22 cellular contexts compared by ENCODE assay signal in genomic region chr12:27981874-27982273, GRCh38. TPM values are rescaled to one million over a fixed set of nuclear protein-coding genes. Genes with fewer than 3 reads are reported as not detected.
DNase-seq lines count a peak whose midpoint lies in the region; ATAC-seq and TF ChIP-seq lines count a peak whose summit lies in the region.
"Had no signal": no experiment of that assay in that cellular context is flagged by ENCODE, and none has a peak within 500 bp of the region (broad histone marks: within the 10 kb centered on the region; RNA-seq: fewer than 3 reads in every experiment).

No MANE protein-coding gene starts in this region.

- no peak overlapping the region for H3K4me3 Mint-ChIP-seq in endothelial cell (ENCODE audit: unreplicated experiment)
- no peak overlapping the region for H3K4me3 Mint-ChIP-seq in activated CD4-positive, alpha-beta memory T cell treated with anti-CD3 and anti-CD28 coated beads, Interleukin-2, amount 10 ng/mL, durations not matched to agents 7 days and 5 days
- H3K4me3 Mint-ChIP-seq: activated T-helper 1 cell treated with anti-CD3 and anti-CD28 coated beads, Interleukin-12 subunit alpha, Interleukin-12 subunit beta, Interleukin-2, Interleukin-4 antibody, amounts not matched to agents 30 ng/mL and 10 ng/mL and 1 ng/mL, durations not matched to agents 14 hours and 24 hours and 36 hours; memory B cell; natural killer cell treated with Interleukin-12 subunit alpha and Interleukin-12 subunit beta and Interleukin-15 and Interleukin-18, amount 100 ng/mL, for 72 hours had no signal

- DNase-seq in DMS53 (lab: John Stamatoyannopoulos, UW) (peak; percentile 27), DMS53 treated with DMSO at 0.1 percent for 48 hours (lab: John Stamatoyannopoulos, UW; ENCODE audit: unreplicated experiment) (no peak), fibroblast of mammary gland (ENCODE audit: low read depth) (peak; percentile 51), endothelial cell (ENCODE audit: low spot score) (no peak)
- DNase-seq in activated CD4-positive, CD25-positive, alpha-beta regulatory T cell (lab: John Stamatoyannopoulos, UW): no peak
- no peak for DNase-seq in activated CD4-positive, alpha-beta memory T cell treated with anti-CD3 and anti-CD28 coated beads, Interleukin-2, amount 10 ng/mL, durations not matched to agents 7 days and 5 days
- DNase-seq: activated CD8-positive, alpha-beta memory T cell treated with anti-CD3 and anti-CD28 coated beads for 24 hours; esophagus squamous epithelium; islet precursor cell; KBM-7; NCI-H1092; NCI-H2029 treated with DMSO at 0.1 percent for 48 hours; NCI-H510A; SHP77 treated with DMSO at 0.1 percent for 48 hours; T-helper 2 cell had no signal

- CTCF ChIA-PET in activated CD4-positive, alpha-beta memory T cell treated with anti-CD3 and anti-CD28 coated beads, Interleukin-2, amount 10 ng/mL, durations not matched to agents 7 days and 5 days (lab: Charles Lee): no interaction called here

- no peaks in the 10 kb centered on the region for H3K4me1 Mint-ChIP-seq in endothelial cell (ENCODE audit: unreplicated experiment)
- H3K4me1 Mint-ChIP-seq in activated CD4-positive, alpha-beta memory T cell treated with anti-CD3 and anti-CD28 coated beads, Interleukin-2, amount 10 ng/mL, durations not matched to agents 7 days and 5 days: no peaks in the 10 kb centered on the region
- H3K4me1 Mint-ChIP-seq: memory B cell had no signal

- no peaks in the 10 kb centered on the region for H3K36me3 Mint-ChIP-seq in endothelial cell (ENCODE audit: low read depth, unreplicated experiment)
- H3K36me3 Mint-ChIP-seq in activated CD4-positive, alpha-beta memory T cell treated with anti-CD3 and anti-CD28 coated beads, Interleukin-2, amount 10 ng/mL, durations not matched to agents 7 days and 5 days (ENCODE audit: low read depth): no peaks in the 10 kb centered on the region
- H3K36me3 Mint-ChIP-seq: memory B cell; natural killer cell treated with Interleukin-12 subunit alpha and Interleukin-12 subunit beta and Interleukin-15 and Interleukin-18, amount 100 ng/mL, for 72 hours had no signal

- ATAC-seq in SK-N-SH treated with all-trans-retinoic acid at 6 μM for 48 hours (peak; percentile 82), GM19467 (IDR thresholded peaks at IDR 0.05; ENCODE audit: unreplicated experiment) (no peak)
- ATAC-seq: natural killer cell treated with Interleukin-12 subunit alpha and Interleukin-12 subunit beta and Interleukin-15 and Interleukin-18, amount 100 ng/mL, for 72 hours had no signal

- no peak overlapping the region for H3K4me3 ChIP-seq in fibroblast of mammary gland (ENCODE audit: control insufficient read depth, low read depth, low read length)
- H3K4me3 ChIP-seq: BLaER1, esophagus squamous epithelium, prostate gland had no signal

- TF ChIP-seq CTCF in fibroblast of mammary gland (conservative IDR thresholded peaks at IDR 0.05; ENCODE audit: control insufficient read depth, insufficient read depth, low read depth, low read length) (no peak), endothelial cell (IDR thresholded peaks at IDR 0.05; ENCODE audit: unreplicated experiment) (no peak)

- POLR2A ChIA-PET in activated CD4-positive, alpha-beta memory T cell treated with anti-CD3 and anti-CD28 coated beads, Interleukin-2, amount 10 ng/mL, durations not matched to agents 7 days and 5 days (lab: Charles Lee): no interaction called here

- no peak overlapping the region for H3K27ac Mint-ChIP-seq in endothelial cell (ENCODE audit: unreplicated experiment)
- H3K27ac Mint-ChIP-seq in activated CD4-positive, alpha-beta memory T cell treated with anti-CD3 and anti-CD28 coated beads, Interleukin-2, amount 10 ng/mL, durations not matched to agents 7 days and 5 days: no peak overlapping the region
- H3K27ac Mint-ChIP-seq: activated T-helper 1 cell treated with anti-CD3 and anti-CD28 coated beads, Interleukin-12 subunit alpha, Interleukin-12 subunit beta, Interleukin-2, Interleukin-4 antibody, amounts not matched to agents 30 ng/mL and 10 ng/mL and 1 ng/mL, durations not matched to agents 14 hours and 24 hours and 36 hours; memory B cell; natural killer cell treated with Interleukin-12 subunit alpha and Interleukin-12 subunit beta and Interleukin-15 and Interleukin-18, amount 100 ng/mL, for 72 hours had no signal

- no peaks in the 10 kb centered on the region for H3K9me3 Mint-ChIP-seq in endothelial cell (ENCODE audit: unreplicated experiment)
- no peaks in the 10 kb centered on the region for H3K9me3 Mint-ChIP-seq in activated CD4-positive, alpha-beta memory T cell treated with anti-CD3 and anti-CD28 coated beads, Interleukin-2, amount 10 ng/mL, durations not matched to agents 7 days and 5 days
- H3K9me3 Mint-ChIP-seq: activated T-helper 1 cell treated with anti-CD3 and anti-CD28 coated beads, Interleukin-12 subunit alpha, Interleukin-12 subunit beta, Interleukin-2, Interleukin-4 antibody, amounts not matched to agents 30 ng/mL and 10 ng/mL and 1 ng/mL, durations not matched to agents 14 hours and 24 hours and 36 hours; memory B cell; natural killer cell treated with Interleukin-12 subunit alpha and Interleukin-12 subunit beta and Interleukin-15 and Interleukin-18, amount 100 ng/mL, for 72 hours had no signal

- no peaks in the 10 kb centered on the region for H3K27me3 Mint-ChIP-seq in endothelial cell (ENCODE audit: unreplicated experiment)
- peaks cover 43% of the 10 kb centered on the region for H3K27me3 Mint-ChIP-seq in activated CD4-positive, alpha-beta memory T cell treated with anti-CD3 and anti-CD28 coated beads, Interleukin-2, amount 10 ng/mL, durations not matched to agents 7 days and 5 days

TF ChIP-seq in SK-N-SH treated with all-trans-retinoic acid at 6 μM for 48 hours, 23 proteins besides CTCF, POLR2A, EP300 and RAD21:
- TF ChIP-seq TOX (CRISPR knock-in tag; IDR thresholded peaks at IDR 0.05; ENCODE audit: borderline replicate concordance) (peak; percentile 47; the same call in 1 of the 2 replicates), PATZ1 (CRISPR knock-in tag; IDR thresholded peaks at IDR 0.05; ENCODE audit: borderline replicate concordance) (peak; percentile 37; the same call in 1 of the 2 replicates), CREB5 (CRISPR knock-in tag; IDR thresholded peaks at IDR 0.05; ENCODE audit: low read depth) (0 out of 2 replicates have a peak, but pooled peaks have one; percentile 55), CSDC2 (CRISPR knock-in tag; IDR thresholded peaks at IDR 0.05) (no peak), ISL1 (CRISPR knock-in tag; IDR thresholded peaks at IDR 0.05) (peak; percentile 88)
TF ChIP-seq in SK-N-SH treated with all-trans-retinoic acid at 6 μM for 48 hours: peak in this region for 4.

RNA-seq across cellular contexts. Expression of gene PTHLH, which starts 9.3 kb away (rescaled TPM):
- 4.7 TPM for total RNA-seq in endothelial cell (ENCODE audit: unreplicated experiment)
- total RNA-seq in activated CD4-positive, alpha-beta memory T cell treated with anti-CD3 and anti-CD28 coated beads, Interleukin-2, amount 10 ng/mL, durations not matched to agents 7 days and 5 days: not detected
- total RNA-seq: activated T-helper 1 cell treated with anti-CD3 and anti-CD28 coated beads, Interleukin-12 subunit alpha, Interleukin-12 subunit beta, Interleukin-2, Interleukin-4 antibody, amounts not matched to agents 30 ng/mL and 10 ng/mL and 1 ng/mL, durations not matched to agents 14 hours and 24 hours and 36 hours; natural killer cell treated with Interleukin-12 subunit alpha and Interleukin-12 subunit beta and Interleukin-15 and Interleukin-18, amount 100 ng/mL, for 72 hours had no signal

Comparison
In these comparisons a context has a peak if more than half of its experiments do, and no peak if none do; other contexts are left out.
1. DNase-seq: peak in DMS53 (single experiment) and fibroblast of mammary gland (single experiment); none in DMS53 treated with DMSO at 0.1 percent for 48 hours (single experiment), activated CD4-positive, CD25-positive, alpha-beta regulatory T cell (0 of 4), endothelial cell (single experiment) and activated CD4-positive, alpha-beta memory T cell treated with anti-CD3 and anti-CD28 coated beads, Interleukin-2, amount 10 ng/mL, durations not matched to agents 7 days and 5 days (single experiment).